ENCODE assay signal across 8 cellular contexts in the genomic region with DNA sequence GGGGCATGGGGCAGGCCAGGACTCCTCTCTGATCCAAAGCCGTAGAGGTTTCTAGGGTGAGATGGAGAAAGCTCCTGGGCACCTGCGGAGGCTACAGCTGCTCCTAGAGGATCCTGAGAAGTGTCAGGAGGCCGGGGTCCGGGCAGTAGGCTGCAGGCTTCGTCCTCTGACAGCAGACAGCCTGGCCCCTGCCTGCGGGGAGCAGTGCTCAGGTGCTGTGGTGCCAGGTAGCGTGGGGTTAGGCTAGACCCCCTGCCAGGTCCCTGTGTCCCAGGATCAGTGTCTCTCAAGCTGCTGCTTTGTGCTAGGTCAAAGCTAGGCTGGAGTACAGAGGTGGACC. TPM values are rescaled to one million over a fixed set of nuclear protein-coding genes. Genes with fewer than 3 reads are reported as not detected.
DNase-seq lines count a peak whose midpoint lies in the region; ATAC-seq and TF ChIP-seq lines count a peak whose summit lies in the region.

No MANE protein-coding gene starts in this region.

- H3K4me3 ChIP-seq in heart left ventricle (peak overlapping the region in 9 of 12 donors; percentile 75 to 99 (median 96)), iPS-20b (ENCODE audit: low read length) (peak overlapping the region; percentile 94; the same call in 1 of the 2 replicates), upper lobe of right lung (peak overlapping the region; percentile 90)

- no peak for TF ChIP-seq POLR2A in heart left ventricle (IDR thresholded peaks at IDR 0.05)

- no peaks in the 10 kb centered on the region for H3K27me3 ChIP-seq in heart left ventricle
- H3K27me3 ChIP-seq in iPS-20b (ENCODE audit: insufficient read depth, low read length): no peaks in the 10 kb centered on the region
- H3K27me3 ChIP-seq in upper lobe of right lung: no peaks in the 10 kb centered on the region

- 85 to 91% (median 88%) methylated on average over 5 to 7 of the region's 7 CpGs for WGBS in heart left ventricle, 4 donors

- ATAC-seq in heart left ventricle (no peak), Right ventricle myocardium superior (ENCODE audit: poor library complexity) (no peak), upper lobe of right lung (no peak), GM18907 (IDR thresholded peaks at IDR 0.05; ENCODE audit: unreplicated experiment) (no peak)
- no peak for ATAC-seq in activated naive CD8-positive, alpha-beta T cell treated with anti-CD3 and anti-CD28 coated beads, Interleukin-2, amount 50 U/mL, for 24 hours

- no peak overlapping the region for H3K27ac Mint-ChIP-seq in activated naive CD8-positive, alpha-beta T cell treated with anti-CD3 and anti-CD28 coated beads, Interleukin-2, amount 50 U/mL, for 24 hours

- DNase-seq in heart left ventricle (peak in 2 of 5 donors; percentile 5 to 55), Right ventricle myocardium superior (no peak), upper lobe of right lung (no peak), NCI-H524 treated with DMSO at 0.1 percent for 48 hours (lab: John Stamatoyannopoulos, UW) (no peak), globus pallidus (ENCODE audit: low spot score) (no peak)
- DNase-seq in activated naive CD8-positive, alpha-beta T cell treated with anti-CD3 and anti-CD28 coated beads, Interleukin-2, amount 50 U/mL, for 24 hours: no peak

- peaks cover 17% of the 10 kb centered on the region for H3K4me1 Mint-ChIP-seq in activated naive CD8-positive, alpha-beta T cell treated with anti-CD3 and anti-CD28 coated beads, Interleukin-2, amount 50 U/mL, for 24 hours

- peak overlapping the region; percentile 45 for H3K4me3 Mint-ChIP-seq in activated naive CD8-positive, alpha-beta T cell treated with anti-CD3 and anti-CD28 coated beads, Interleukin-2, amount 50 U/mL, for 24 hours

- H3K9me3 ChIP-seq in heart left ventricle: no peaks in the 10 kb centered on the region
- H3K9me3 ChIP-seq in iPS-20b (ENCODE audit: insufficient read depth, low read depth, low read length): no peaks in the 10 kb centered on the region
- no peaks in the 10 kb centered on the region for H3K9me3 ChIP-seq in upper lobe of right lung

- H3K27me3 Mint-ChIP-seq in activated naive CD8-positive, alpha-beta T cell treated with anti-CD3 and anti-CD28 coated beads, Interleukin-2, amount 50 U/mL, for 24 hours: no peaks in the 10 kb centered on the region

- H3K36me3 Mint-ChIP-seq in activated naive CD8-positive, alpha-beta T cell treated with anti-CD3 and anti-CD28 coated beads, Interleukin-2, amount 50 U/mL, for 24 hours (ENCODE audit: low read depth): peaks cover 11% of the 10 kb centered on the region

- intact Hi-C loops in heart left ventricle (cut with DNase I): loop anchor here in 2 of 10 donors (5.0 kb wide), 2 partner anchors 67 to 162 kb away; a partner anchor contains a TSS
- intact Hi-C loops in Right ventricle myocardium superior (cut with DNase I): no loop called here
- intact Hi-C loops in upper lobe of right lung (cut with DNase I): no loop called here

- TF ChIP-seq CTCF in heart left ventricle (IDR thresholded peaks at IDR 0.05): no peak
- no peak for TF ChIP-seq CTCF in upper lobe of right lung (IDR thresholded peaks at IDR 0.05)

- H3K36me3 ChIP-seq in heart left ventricle: peaks cover 0 to 45% (median 36%) of the 10 kb centered on the region in 9 donors
- H3K36me3 ChIP-seq in iPS-20b (ENCODE audit: insufficient read depth, low read depth, low read length): peaks cover 29% of the 10 kb centered on the region; the same call in 1 of the 2 replicates
- peaks cover 24% of the 10 kb centered on the region for H3K36me3 ChIP-seq in upper lobe of right lung

- no peaks in the 10 kb centered on the region for H3K9me3 Mint-ChIP-seq in activated naive CD8-positive, alpha-beta T cell treated with anti-CD3 and anti-CD28 coated beads, Interleukin-2, amount 50 U/mL, for 24 hours

- H3K9ac ChIP-seq in iPS-20b (ENCODE audit: low read depth, low read length): peak overlapping the region; percentile 96; the same call in 1 of the 2 replicates

- H3K27ac ChIP-seq in heart left ventricle: peak overlapping the region in 4 of 12 donors; percentile 15 to 98 (median 98)
- H3K27ac ChIP-seq in iPS-20b (ENCODE audit: low read length): no peak overlapping the region
- H3K27ac ChIP-seq in upper lobe of right lung: no peak overlapping the region

- H3K4me1 ChIP-seq in heart left ventricle (peaks cover 14 to 44% (median 32%) of the 10 kb centered on the region in 12 donors), iPS-20b (ENCODE audit: insufficient read depth, low read length) (no peaks in the 10 kb centered on the region; the same call in 1 of the 2 replicates), upper lobe of right lung (peaks cover 29% of the 10 kb centered on the region)

RNA-seq across cellular contexts. Expression of a gene that starts 1.5 kb away (rescaled TPM):
- total RNA-seq in heart left ventricle (100 to 1,000 TPM in 2 of 9 donors, 10 to 100 TPM in 7; 58.0 to 123 (median 79.3) TPM), Right ventricle myocardium superior (91.8 TPM), upper lobe of right lung (62.7 TPM)
- 100 to 1,000 TPM; 117 to 118 TPM for polyA plus RNA-seq in heart left ventricle

RNA-seq across cellular contexts. Expression of a gene that starts 1.8 kb away (rescaled TPM):
- total RNA-seq in heart left ventricle: 10 to 100 TPM in 2 of 9 donors, 1 to 10 TPM in 7; 3.4 to 12.9 (median 6.0) TPM
- 1 to 10 TPM; 3.6 to 7.8 TPM for polyA plus RNA-seq in heart left ventricle
- total RNA-seq in Right ventricle myocardium superior: 7.1 TPM
- total RNA-seq in upper lobe of right lung: 19.2 TPM

RNA-seq across cellular contexts. Expression of a gene that starts 3.1 kb away (rescaled TPM):
- 10 to 100 TPM; 24.4 to 68.3 (median 31.3) TPM for total RNA-seq in heart left ventricle
- 10 to 100 TPM; 27.4 to 86.4 TPM for polyA plus RNA-seq in heart left ventricle
- total RNA-seq in Right ventricle myocardium superior: 33.6 TPM
- 67.2 TPM for total RNA-seq in upper lobe of right lung

RNA-seq across cellular contexts. Expression of a gene that starts 7.9 kb away (rescaled TPM):
- total RNA-seq in heart left ventricle: 100 to 1,000 TPM in 1 of 9 donors, 10 to 100 TPM in 8; 25.8 to 100 (median 31.8) TPM
- polyA plus RNA-seq in heart left ventricle: 10 to 100 TPM; 44.5 to 52.0 TPM
- total RNA-seq in Right ventricle myocardium superior: 37.5 TPM
- total RNA-seq in upper lobe of right lung: 43.0 TPM

RNA-seq across cellular contexts. Expression of a gene that starts 8.3 kb away (rescaled TPM):
- total RNA-seq in heart left ventricle (10 to 100 TPM; 26.7 to 81.9 (median 30.1) TPM), Right ventricle myocardium superior (34.8 TPM), upper lobe of right lung (38.9 TPM)
- polyA plus RNA-seq in heart left ventricle: 10 to 100 TPM; 41.2 to 63.1 TPM
